In the genomic region with DNA sequence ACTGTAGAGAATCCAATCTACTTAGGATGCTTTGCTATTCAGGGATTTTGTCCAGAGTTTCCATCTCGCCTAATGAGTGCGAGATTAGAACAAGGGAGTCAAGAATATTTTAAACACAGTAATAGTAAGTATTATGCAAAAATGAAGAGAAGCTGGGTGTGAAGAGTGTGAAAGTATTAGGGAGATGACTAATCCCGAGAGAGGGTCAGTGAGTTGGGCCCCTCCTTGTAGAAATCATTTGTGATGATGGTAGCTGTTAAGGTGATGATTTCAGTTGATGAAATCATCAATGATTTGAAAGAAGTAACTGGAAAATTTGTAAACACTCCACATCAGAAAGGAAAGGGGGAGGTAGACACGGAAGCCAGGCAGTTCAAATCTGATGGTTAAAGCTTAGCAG, we compare ENCODE assay signal across 27 cellular contexts.
"Had no signal": no experiment of that assay in that cellular context is flagged by ENCODE, and none has a peak within 500 bp of the region (broad histone marks: within the 10 kb centered on the region; RNA-seq: fewer than 3 reads in every experiment).

No MANE protein-coding gene starts in this region.

- H3K4me1 ChIP-seq: esophagus muscularis mucosa, lower lobe of right lung, right lobe of liver, stomach, suprapubic skin, tibial nerve had no signal

- H3K36me3 ChIP-seq: esophagus muscularis mucosa, lower lobe of right lung, right lobe of liver, stomach, suprapubic skin, tibial nerve had no signal

- H3K27me3 ChIP-seq: esophagus muscularis mucosa, hepatocyte, right lobe of liver, stomach, suprapubic skin, tibial nerve had no signal

- H3K27ac ChIP-seq: coronary artery, esophagus muscularis mucosa, hepatocyte, lower lobe of right lung, right lobe of liver, skin epidermis, stomach, suprapubic skin, tibial nerve had no signal

- DNase-seq: activated CD4-positive, alpha-beta T cell treated with anti-CD3 and anti-CD28 coated beads for 4 hours; activated CD4-positive, alpha-beta T cell treated with anti-CD3 and anti-CD28 coated beads, Interleukin-2, amount 50 U/mL, for 48 hours; activated CD4-positive, CD25-positive, alpha-beta regulatory T cell; activated effector memory CD4-positive, alpha-beta T cell treated with Interleukin-2 at 50 U/mL for 16 hours; activated naive CD4-positive, alpha-beta T cell treated with anti-CD3 and anti-CD28 coated beads for 36 hours; activated naive CD8-positive, alpha-beta T cell treated with anti-CD3 and anti-CD28 coated beads, Interleukin-2, amount 10 ng/mL, durations not matched to agents 7 days and 5 days; activated T-cell treated with anti-CD3 and anti-CD28 coated beads, Interleukin-2, amount 50 U/mL, for 72 hours; amniotic stem cell; cerebellar nuclear complex; glutamatergic neuron; immature natural killer cell; lower lobe of right lung; mesendoderm; mucosa of descending colon; nephron progenitor cell; nucleus accumbens; right lobe of liver; stimulated activated CD4-positive, alpha-beta T cell treated with anti-CD3 and anti-CD28 coated beads, Interleukin-2, amount 100 ng/mL, for 24 hours; stomach had no signal

- H3K9me3 ChIP-seq: esophagus muscularis mucosa, lower lobe of right lung, mucosa of descending colon, right lobe of liver, suprapubic skin, tibial nerve had no signal

- H3K4me3 ChIP-seq: coronary artery, esophagus muscularis mucosa, hepatocyte, lower lobe of right lung, mucosa of descending colon, right lobe of liver, skin epidermis, stomach, suprapubic skin, tibial nerve had no signal

- ATAC-seq: activated T-cell treated with anti-CD3 and anti-CD28 coated beads, Interleukin-2, amount 50 U/mL, for 72 hours; left lobe of liver; lower lobe of right lung; mucosa of descending colon; right lobe of liver; stimulated activated effector memory CD8-positive, alpha-beta T cell treated with anti-CD3 and anti-CD28 coated beads, Interleukin-12 subunit alpha, Interleukin-12 subunit beta, amount 100 ng/mL, for 72 hours had no signal
